8 cellular contexts compared by ENCODE assay signal in genomic region chr14:37903561-37904191, GRCh38.
DNase-seq lines count a peak whose midpoint lies in the region; ATAC-seq and TF ChIP-seq lines count a peak whose summit lies in the region.

No MANE protein-coding gene starts in this region.

- H3K4me2 ChIP-seq in DND-41 (ENCODE audit: insufficient read depth, low read length) (peak overlapping the region; percentile 27; the same call in 1 of the 2 replicates), mesendoderm (ENCODE audit: low read length) (no peak overlapping the region)

- H4K8ac ChIP-seq in mesendoderm (ENCODE audit: low read depth, low read length), result no peak overlapping the region

- H3K36me3 ChIP-seq in DND-41 (ENCODE audit: insufficient read depth, low read length) (no peaks in the 10 kb centered on the region), NT2/D1 (ENCODE audit: insufficient read depth, insufficient read length, low read length) (no peaks in the 10 kb centered on the region), mesendoderm (ENCODE audit: control insufficient read depth, insufficient read depth, low read length) (no peaks in the 10 kb centered on the region)

- peak; percentile 7 for DNase-seq in DND-41
- DNase-seq in NT2/D1 (ENCODE audit: low read depth, low spot score), result peak; percentile 22
- DNase-seq in dermis blood vessel endothelial cell, result peak; percentile 68
- DNase-seq in mesendoderm, result peak; percentile 58

- H3K4me3 ChIP-seq in DND-41 (ENCODE audit: low read depth in 1 of 2, low read length in 2 of 2), result no peak overlapping the region
- no peak overlapping the region for H3K4me3 ChIP-seq in NT2/D1 (ENCODE audit: insufficient read length, low read depth)
- H3K4me3 ChIP-seq in mesendoderm (ENCODE audit: low read length), result no peak overlapping the region

- H4K20me1 ChIP-seq in DND-41 (ENCODE audit: insufficient read depth, low read length), result no peaks in the 10 kb centered on the region

- no peak overlapping the region for H4K5ac ChIP-seq in mesendoderm (ENCODE audit: low read length)

- H3K18ac ChIP-seq in mesendoderm (ENCODE audit: low read length), result no peak overlapping the region

- H2BK5ac ChIP-seq in mesendoderm (ENCODE audit: low read length), result no peak overlapping the region

- no peak overlapping the region for H2BK15ac ChIP-seq in mesendoderm (replicated peaks; ENCODE audit: low read depth)

- ATAC-seq in DND-41 (ENCODE audit: insufficient read depth, low read depth) (peak; percentile 67; the same call in 2 of the 3 replicates), HG03342 (IDR thresholded peaks at IDR 0.05; ENCODE audit: unreplicated experiment) (peak; percentile 49), HG03097 (IDR thresholded peaks at IDR 0.05; ENCODE audit: low FRiP score, unreplicated experiment) (no peak), HG02970 (IDR thresholded peaks at IDR 0.05; ENCODE audit: low FRiP score, unreplicated experiment) (no peak), HG03432 (IDR thresholded peaks at IDR 0.05; ENCODE audit: unreplicated experiment) (no peak)

- H3K23ac ChIP-seq in mesendoderm (ENCODE audit: low read length), result no peak overlapping the region

- WGBS in mesendoderm (ENCODE audit: extremely low coverage, insufficient coverage, low lambda C conversion rate), result 100% methylated on average over 1 of the region's 8 CpGs

- no peaks in the 10 kb centered on the region for H3K79me2 ChIP-seq in DND-41 (ENCODE audit: insufficient read depth, low read length)
- H3K79me2 ChIP-seq in mesendoderm (ENCODE audit: control insufficient read depth, insufficient read depth, low read length), result no peaks in the 10 kb centered on the region

- no peak overlapping the region for H2AK5ac ChIP-seq in mesendoderm (ENCODE audit: low read length)

- H3K4me1 ChIP-seq in DND-41 (ENCODE audit: insufficient read depth, low read length) (peaks cover 3% of the 10 kb centered on the region; the same call in 1 of the 2 replicates), NT2/D1 (ENCODE audit: insufficient read depth, insufficient read length) (no peaks in the 10 kb centered on the region), mesendoderm (ENCODE audit: control insufficient read depth, low read depth, low read length) (no peaks in the 10 kb centered on the region)

- H3K56ac ChIP-seq in mesendoderm (ENCODE audit: low read length), result peak overlapping the region; percentile 63

- H3K9ac ChIP-seq in DND-41 (ENCODE audit: low read depth, low read length), result no peak overlapping the region
- no peak overlapping the region for H3K9ac ChIP-seq in NT2/D1 (ENCODE audit: insufficient read length, low read depth)
- H3K9ac ChIP-seq in mesendoderm (ENCODE audit: low read length), result no peak overlapping the region

- no peak overlapping the region for H2BK120ac ChIP-seq in mesendoderm (ENCODE audit: low read depth, low read length)

- peak overlapping the region; percentile 41; the same call in 1 of the 2 replicates for H2AFZ ChIP-seq in DND-41 (ENCODE audit: low read depth, low read length)

- TF ChIP-seq CTCF in DND-41 (IDR thresholded peaks at IDR 0.05; ENCODE audit: borderline replicate concordance, extremely low read depth, low read length, poor library complexity, severe bottlenecking), result peak; percentile 72

- no peaks in the 10 kb centered on the region for H3K9me3 ChIP-seq in DND-41 (ENCODE audit: insufficient read depth, low read length, severe bottlenecking)
- H3K9me3 ChIP-seq in NT2/D1 (ENCODE audit: insufficient read depth, low read length), result no peaks in the 10 kb centered on the region

- H3K27me3 ChIP-seq in DND-41 (ENCODE audit: insufficient read depth, low read length, poor library complexity) (no peaks in the 10 kb centered on the region), NT2/D1 (ENCODE audit: insufficient read depth, insufficient read length) (peaks cover 2% of the 10 kb centered on the region), mesendoderm (ENCODE audit: insufficient read depth, low read length, poor library complexity) (no peaks in the 10 kb centered on the region)

- H3K79me1 ChIP-seq in mesendoderm (ENCODE audit: low read length), result no peaks in the 10 kb centered on the region

- H3K4ac ChIP-seq in mesendoderm (ENCODE audit: low read depth, low read length), result no peak overlapping the region

- no peak overlapping the region for H3K27ac ChIP-seq in DND-41 (ENCODE audit: low read length)
- no peak overlapping the region for H3K27ac ChIP-seq in mesendoderm (ENCODE audit: low read depth, low read length)

Comparison
In these comparisons a context has a peak if more than half of its experiments do, and no peak if none do; other contexts are left out.
1. ATAC-seq: peak in DND-41 (single experiment) and HG03342 (single experiment); none in HG03097 (single experiment), HG02970 (single experiment) and HG03432 (single experiment).
2. DNase-seq: peak in every context shown above with its lines; median percentile 68 in dermis blood vessel endothelial cell; 58 in mesendoderm; 22 in NT2/D1; 7 in DND-41.